16 cellular contexts compared by ENCODE assay signal in the genomic region with DNA sequence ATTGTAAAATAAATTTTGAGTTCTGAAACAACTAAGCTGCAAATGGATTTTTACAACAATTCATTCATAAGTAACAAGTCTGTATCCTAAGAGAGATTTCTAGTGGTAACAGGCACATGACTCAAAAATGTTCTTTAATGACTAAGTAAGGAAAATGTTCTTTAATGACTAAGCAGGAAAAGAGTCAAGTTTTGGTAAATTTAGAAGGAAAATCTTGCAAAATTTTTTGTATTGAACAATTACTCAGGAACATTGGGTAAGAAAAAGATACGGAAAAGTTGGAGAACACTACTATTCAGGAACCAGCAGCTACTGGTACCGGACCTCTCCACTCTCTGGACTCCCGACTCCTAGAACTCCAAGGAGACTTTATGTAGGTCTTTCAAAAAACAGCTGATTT. TPM values are rescaled to one million over a fixed set of nuclear protein-coding genes. Genes with fewer than 3 reads are reported as not detected.
DNase-seq lines count a peak whose midpoint lies in the region; ATAC-seq and TF ChIP-seq lines count a peak whose summit lies in the region.
"Had no signal": no experiment of that assay in that cellular context is flagged by ENCODE, and none has a peak within 500 bp of the region (broad histone marks: within the 10 kb centered on the region; RNA-seq: fewer than 3 reads in every experiment).

No MANE protein-coding gene starts in this region.

- no peaks in the 10 kb centered on the region for H3K27me3 ChIP-seq in lung (ENCODE audit: control insufficient read depth, insufficient read depth)
- H3K27me3 ChIP-seq in endodermal cell (ENCODE audit: control insufficient read depth, insufficient read depth, low read length, poor library complexity, severe bottlenecking): no peaks in the 10 kb centered on the region
- H3K27me3 ChIP-seq: heart right ventricle had no signal

- no peaks in the 10 kb centered on the region for H3K9me3 Mint-ChIP-seq in progenitor cell of endocrine pancreas (ENCODE audit: low read depth)
- H3K9me3 Mint-ChIP-seq in endodermal cell: no peaks in the 10 kb centered on the region
- H3K9me3 Mint-ChIP-seq: central memory CD8-positive, alpha-beta T cell had no signal

- peak; percentile 53 for ATAC-seq in lung (ENCODE audit: insufficient read depth, low FRiP score)
- ATAC-seq in HG03139 (IDR thresholded peaks at IDR 0.05; ENCODE audit: unreplicated experiment): no peak

- no peaks in the 10 kb centered on the region for H3K4me1 Mint-ChIP-seq in progenitor cell of endocrine pancreas (ENCODE audit: low read depth)
- H3K4me1 Mint-ChIP-seq in endodermal cell: peaks cover 5% of the 10 kb centered on the region
- H3K4me1 Mint-ChIP-seq: central memory CD8-positive, alpha-beta T cell had no signal

- H3K9me3 ChIP-seq in lung (ENCODE audit: control insufficient read depth in 2 of 2, insufficient read depth in 1 of 2, low read length in 1 of 2): no peaks in the 10 kb centered on the region
- H3K9me3 ChIP-seq in endodermal cell (ENCODE audit: control insufficient read depth, low read length): no peaks in the 10 kb centered on the region
- H3K9me3 ChIP-seq: heart right ventricle, psoas muscle had no signal

- H3K4me3 Mint-ChIP-seq in progenitor cell of endocrine pancreas (ENCODE audit: low read depth): no peak overlapping the region
- H3K4me3 Mint-ChIP-seq in endodermal cell: no peak overlapping the region
- H3K4me3 Mint-ChIP-seq: central memory CD8-positive, alpha-beta T cell had no signal

- DNase-seq in AG04449 (ENCODE audit: low read depth, low spot score): peak; percentile 44
- DNase-seq in HT1080 (ENCODE audit: low read depth): peak; percentile 83
- peak; percentile 75 for DNase-seq in choroid plexus epithelial cell (ENCODE audit: low read depth)
- DNase-seq in lung (ENCODE audit: low spot score): no peak
- no peak for DNase-seq in progenitor cell of endocrine pancreas (ENCODE audit: low spot score, unreplicated experiment)
- no peak for DNase-seq in NCI-H2029 (lab: John Stamatoyannopoulos, UW)
- no peak for DNase-seq in endodermal cell
- DNase-seq: activated CD8-positive, alpha-beta memory T cell treated with anti-CD3 and anti-CD28 coated beads, Interleukin-2, amount 50 U/mL, for 48 hours; GOT3; heart right ventricle; mesendoderm; NCI-H187; psoas muscle; T1000 had no signal

- H3K36me3 Mint-ChIP-seq in progenitor cell of endocrine pancreas (ENCODE audit: insufficient read depth): peaks cover 3% of the 10 kb centered on the region
- H3K36me3 Mint-ChIP-seq in endodermal cell (ENCODE audit: low read depth): peaks cover 45% of the 10 kb centered on the region

- no peak for TF ChIP-seq CTCF in AG04449 (IDR thresholded peaks at IDR 0.05; ENCODE audit: insufficient read depth, low read length, missing control alignments)
- no peak for TF ChIP-seq CTCF in choroid plexus epithelial cell (conservative IDR thresholded peaks at IDR 0.05; ENCODE audit: low read depth, low read length)
- no peak for TF ChIP-seq CTCF in lung (IDR thresholded peaks at IDR 0.05; ENCODE audit: control extremely low read depth, extremely low read depth)
- TF ChIP-seq CTCF in progenitor cell of endocrine pancreas (IDR thresholded peaks at IDR 0.05; ENCODE audit: unreplicated experiment): no peak
- TF ChIP-seq CTCF in endodermal cell (conservative IDR thresholded peaks at IDR 0.05): no peak

- H3K27ac Mint-ChIP-seq in progenitor cell of endocrine pancreas (no peak overlapping the region), endodermal cell (no peak overlapping the region)

- CTCF ChIA-PET in AG04449 (lab: Yijun Ruan, JAX): no interaction called here

- peaks cover 2 to 5% of the 10 kb centered on the region in 2 donors for H3K36me3 ChIP-seq in lung (ENCODE audit: control insufficient read depth in 2 of 2, insufficient read depth in 2 of 2, low read length in 2 of 2)
- H3K36me3 ChIP-seq in endodermal cell (ENCODE audit: control insufficient read depth, insufficient read depth, low read length): peaks cover 89% of the 10 kb centered on the region

- 73 to 90% methylated on average over 3 of the region's 3 CpGs for WGBS in lung, 2 donors
- 94 to 97% methylated on average over 3 of the region's 3 CpGs for WGBS in endodermal cell (ENCODE audit: insufficient coverage in 1 of 2, insufficient read length in 1 of 2), 2 experiments

- H3K27me3 Mint-ChIP-seq in progenitor cell of endocrine pancreas (no peaks in the 10 kb centered on the region), endodermal cell (ENCODE audit: insufficient read depth) (no peaks in the 10 kb centered on the region)
- H3K27me3 Mint-ChIP-seq: central memory CD8-positive, alpha-beta T cell had no signal

- no peak overlapping the region for H3K9ac ChIP-seq in endodermal cell (ENCODE audit: extremely low read depth, low read length, poor library complexity, severe bottlenecking)

- H3K27ac ChIP-seq in lung (ENCODE audit: low read depth in 1 of 2, low read length in 1 of 2): no peak overlapping the region
- H3K27ac ChIP-seq in endodermal cell (ENCODE audit: low read depth, low read length): no peak overlapping the region
- H3K27ac ChIP-seq: psoas muscle had no signal

- H3K4me3 ChIP-seq in AG04449 (ENCODE audit: low read depth, low read length) (no peak overlapping the region), choroid plexus epithelial cell (ENCODE audit: low read depth, low read length) (no peak overlapping the region), lung (no peak overlapping the region), endodermal cell (ENCODE audit: low read length) (no peak overlapping the region)
- H3K4me3 ChIP-seq: heart right ventricle, psoas muscle had no signal

- H3K4me1 ChIP-seq in lung (ENCODE audit: control insufficient read depth in 2 of 2, insufficient read depth in 2 of 2, low read length in 2 of 2) (no peaks in the 10 kb centered on the region), endodermal cell (ENCODE audit: control insufficient read depth, insufficient read depth, low read length) (no peaks in the 10 kb centered on the region)
- H3K4me1 ChIP-seq: psoas muscle had no signal

- POLR2A ChIA-PET in AG04449 (lab: Yijun Ruan, JAX): no interaction called here

RNA-seq across cellular contexts. Expression of a gene that starts 33.5 kb away (rescaled TPM):
- total RNA-seq in HT1080 (2014; rRNA removed; shearing (Covaris generic)): 24.7 and 41.1 TPM in 2 replicates
- polyA plus RNA-seq in HT1080 (2015; cell fraction: cytosol; rRNA removed): 24.6 and 30.6 TPM in 2 replicates
- 24.5 and 32.8 TPM in 2 replicates for polyA plus RNA-seq in HT1080 (2015; cell fraction: nucleus; rRNA removed)
- 10 to 100 TPM; 54.4 to 62.5 TPM for total RNA-seq in lung
- polyA plus RNA-seq in lung: 10 to 100 TPM in 1 of 2 donors, 1 to 10 TPM in 1; 7.3 to 16.0 TPM
- 65.2 and 66.0 TPM in 2 replicates for total RNA-seq in progenitor cell of endocrine pancreas
- total RNA-seq in endodermal cell: 100 to 1,000 TPM in 1 of 2 donors, 10 to 100 TPM in 1; 92.1 to 138 TPM
- 39.8 TPM for polyA plus RNA-seq in endodermal cell (2013, experiment 1 of 2)
- 47.2 TPM for polyA plus RNA-seq in endodermal cell (2013, experiment 2 of 2)

Comparison
In these comparisons a context has a peak if more than half of its experiments do, and no peak if none do; other contexts are left out.
1. DNase-seq: peak in AG04449 (single experiment), HT1080 (single experiment) and choroid plexus epithelial cell (single experiment); none in lung (single experiment), progenitor cell of endocrine pancreas (single experiment), NCI-H2029 (single experiment) and endodermal cell (single experiment).